In genomic region chr11:120336641-120337132, GRCh38 we compare ENCODE assay signal across 1 cellular context.
TF ChIP-seq lines count a peak whose summit lies in the region.

No MANE protein-coding gene starts in this region.

TF ChIP-seq in GM12878, 131 proteins besides CTCF, POLR2A, EP300 and RAD21 (continued from another document):
- peak; percentile 4; the same call in 1 of the 2 replicates for TF ChIP-seq NKRF (conservative IDR thresholded peaks at IDR 0.05)
- 0 out of 2 replicates have a peak, but pooled peaks have one; percentile 20 for TF ChIP-seq NBN (IDR thresholded peaks at IDR 0.05)
- no peak for TF ChIP-seq SMAD5 (IDR thresholded peaks at IDR 0.05; ENCODE audit: low read depth)
- 0 out of 2 replicates have a peak, but pooled peaks have one; percentile 15 for TF ChIP-seq BRCA1 (IDR thresholded peaks at IDR 0.05; ENCODE audit: low read depth, low read length)
- TF ChIP-seq LARP7 (IDR thresholded peaks at IDR 0.05), result 0 out of 2 replicates have a peak, but pooled peaks have one; percentile 31
